ENCODE assay signal across 9 cellular contexts in genomic region chr11:65150513-65151271, GRCh38. TPM values are rescaled to one million over a fixed set of nuclear protein-coding genes. Genes with fewer than 3 reads are reported as not detected.
DNase-seq lines count a peak whose midpoint lies in the region; ATAC-seq and TF ChIP-seq lines count a peak whose summit lies in the region.
"Had no signal": no experiment of that assay in that cellular context is flagged by ENCODE, and none has a peak within 500 bp of the region (broad histone marks: within the 10 kb centered on the region; RNA-seq: fewer than 3 reads in every experiment).

No MANE protein-coding gene starts in this region.

- H3K4me1 ChIP-seq in DND-41 (ENCODE audit: insufficient read depth, low read length) (no peaks in the 10 kb centered on the region), mesendoderm (ENCODE audit: control insufficient read depth, low read depth, low read length) (no peaks in the 10 kb centered on the region), thyroid gland (peaks cover 8 to 12% of the 10 kb centered on the region in 2 donors)

- H2AK5ac ChIP-seq in mesendoderm (ENCODE audit: low read length), result no peak overlapping the region

- H3K56ac ChIP-seq in mesendoderm (ENCODE audit: low read length), result peak overlapping the region; percentile 34

- H2BK15ac ChIP-seq in mesendoderm (replicated peaks; ENCODE audit: low read depth), result no peak overlapping the region

- H3K9me3 ChIP-seq in DND-41 (ENCODE audit: insufficient read depth, low read length, severe bottlenecking) (peaks cover 7% of the 10 kb centered on the region), thyroid gland (no peaks in the 10 kb centered on the region)

- no peaks in the 10 kb centered on the region for H4K20me1 ChIP-seq in DND-41 (ENCODE audit: insufficient read depth, low read length)

- no peaks in the 10 kb centered on the region for H3K79me1 ChIP-seq in mesendoderm (ENCODE audit: low read length)

- H3K36me3 ChIP-seq in DND-41 (ENCODE audit: insufficient read depth, low read length) (no peaks in the 10 kb centered on the region), mesendoderm (ENCODE audit: control insufficient read depth, insufficient read depth, low read length) (no peaks in the 10 kb centered on the region), thyroid gland (no peaks in the 10 kb centered on the region)

- no peak overlapping the region for H2AFZ ChIP-seq in DND-41 (ENCODE audit: low read depth, low read length)

- no peak for DNase-seq in DND-41
- peak; percentile 65 for DNase-seq in SHP77 treated with DMSO at 0.1 percent for 48 hours (lab: John Stamatoyannopoulos, UW)
- peak; percentile 80 for DNase-seq in dermis blood vessel endothelial cell
- DNase-seq in mesendoderm, result peak; percentile 41
- DNase-seq in thyroid gland, result peak; percentile 97 to 98
- no peak for DNase-seq in NCI-H1930 (lab: John Stamatoyannopoulos, UW)

- no peak overlapping the region for H3K23ac ChIP-seq in mesendoderm (ENCODE audit: low read length)

- no peak overlapping the region for H3K27ac ChIP-seq in DND-41 (ENCODE audit: low read length)
- no peak overlapping the region for H3K27ac ChIP-seq in mesendoderm (ENCODE audit: low read depth, low read length)
- peak overlapping the region; percentile 61 to 82 (median 73) for H3K27ac ChIP-seq in thyroid gland

- H3K27me3 ChIP-seq in DND-41 (ENCODE audit: insufficient read depth, low read length, poor library complexity) (peaks cover 3% of the 10 kb centered on the region), mesendoderm (ENCODE audit: insufficient read depth, low read length, poor library complexity) (no peaks in the 10 kb centered on the region), thyroid gland (no peaks in the 10 kb centered on the region)

- peak in 1 of 2 donors; percentile 40 for TF ChIP-seq POLR2A in thyroid gland (IDR thresholded peaks at IDR 0.05)

- intact Hi-C loops in thyroid gland (cut with DNase I), result no loop called here

- H3K79me2 ChIP-seq in DND-41 (ENCODE audit: insufficient read depth, low read length), result no peaks in the 10 kb centered on the region
- no peaks in the 10 kb centered on the region for H3K79me2 ChIP-seq in mesendoderm (ENCODE audit: control insufficient read depth, insufficient read depth, low read length)

- H3K4me3 ChIP-seq in DND-41 (ENCODE audit: low read depth in 1 of 2, low read length in 2 of 2) (no peak overlapping the region), mesendoderm (ENCODE audit: low read length) (no peak overlapping the region), thyroid gland (replicated peaks in 1 of 3) (no peak overlapping the region)

- WGBS in mesendoderm (ENCODE audit: extremely low coverage, insufficient coverage, low lambda C conversion rate), result no CpG with 5 or more reads among the region's 12 CpGs
- 12 to 20% methylated on average over 11 to 12 of the region's 12 CpGs for WGBS in thyroid gland, 2 donors

- no peak overlapping the region for H2BK120ac ChIP-seq in mesendoderm (ENCODE audit: low read depth, low read length)

- no peak for TF ChIP-seq CTCF in DND-41 (IDR thresholded peaks at IDR 0.05; ENCODE audit: borderline replicate concordance, extremely low read depth, low read length, poor library complexity, severe bottlenecking)
- peak in 1 of 6 experiments; percentile 8 for TF ChIP-seq CTCF in thyroid gland (IDR thresholded peaks at IDR 0.05)

- ATAC-seq in DND-41 (ENCODE audit: insufficient read depth, low read depth) (0 out of 3 replicates have a peak, but pooled peaks have one; percentile 14), HG03108 (IDR thresholded peaks at IDR 0.05; ENCODE audit: unreplicated experiment) (peak; percentile 53), GM21619 (IDR thresholded peaks at IDR 0.05; ENCODE audit: unreplicated experiment) (no peak)

- H3K9ac ChIP-seq in DND-41 (ENCODE audit: low read depth, low read length), result no peak overlapping the region
- no peak overlapping the region for H3K9ac ChIP-seq in mesendoderm (ENCODE audit: low read length)

- H4K5ac ChIP-seq in mesendoderm (ENCODE audit: low read length), result no peak overlapping the region

- no peak overlapping the region for H3K4ac ChIP-seq in mesendoderm (ENCODE audit: low read depth, low read length)

- no peak overlapping the region for H3K18ac ChIP-seq in mesendoderm (ENCODE audit: low read length)

- no peak overlapping the region for H3K4me2 ChIP-seq in DND-41 (ENCODE audit: insufficient read depth, low read length)
- no peak overlapping the region for H3K4me2 ChIP-seq in mesendoderm (ENCODE audit: low read length)

- H4K8ac ChIP-seq in mesendoderm (ENCODE audit: low read depth, low read length), result no peak overlapping the region

- no peak overlapping the region for H2BK5ac ChIP-seq in mesendoderm (ENCODE audit: low read length)

RNA-seq across cellular contexts. Expression of gene SYVN1, which starts 16.4 kb away (rescaled TPM):
- 19.2 and 28.2 TPM in 2 replicates for total RNA-seq in dermis blood vessel endothelial cell
- 19.5 TPM for polyA plus RNA-seq in mesendoderm (2013, experiment 1 of 2)
- polyA plus RNA-seq in mesendoderm (2013, experiment 2 of 2), result 19.2 TPM
- total RNA-seq in thyroid gland, result 100 to 1,000 TPM in 1 of 4 donors, 10 to 100 TPM in 3; 28.8 to 103 (median 69.7) TPM

RNA-seq across cellular contexts. Expression of gene SPDYC, which starts 19.3 kb away (rescaled TPM):
- total RNA-seq in dermis blood vessel endothelial cell (not detected in 2 replicates), thyroid gland (not detected)
- polyA plus RNA-seq in mesendoderm (2013, experiment 1 of 2), result 0.07 TPM
- polyA plus RNA-seq in mesendoderm (2013, experiment 2 of 2), result 0.10 TPM
- total RNA-seq: T-helper 2 cell treated with Interferon-gamma antibody and Interleukin-4, amounts not matched to agents 100 ng/mL and 5 ng/mL, for 36 hours had no signal

RNA-seq across cellular contexts. Expression of gene MRPL49, which starts 28.6 kb away (rescaled TPM):
- 51.8 and 59.2 TPM in 2 replicates for total RNA-seq in dermis blood vessel endothelial cell
- 45.4 TPM for polyA plus RNA-seq in mesendoderm (2013, experiment 1 of 2)
- polyA plus RNA-seq in mesendoderm (2013, experiment 2 of 2), result 44.1 TPM
- total RNA-seq in thyroid gland, result 100 to 1,000 TPM in 2 of 4 donors, 10 to 100 TPM in 2; 70.9 to 112 (median 91.6) TPM

RNA-seq across cellular contexts. Expression of gene FAU, which starts 28.8 kb away (rescaled TPM):
- total RNA-seq in dermis blood vessel endothelial cell (180 and 316 TPM in 2 replicates), thyroid gland (1,000 to 10,000 TPM in 1 of 4 donors, 100 to 1,000 TPM in 3; 524 to 2,189 (median 600) TPM)
- polyA plus RNA-seq in mesendoderm (2013, experiment 1 of 2), result 1,392 TPM
- 1,437 TPM for polyA plus RNA-seq in mesendoderm (2013, experiment 2 of 2)

RNA-seq across cellular contexts. Expression of gene CAPN1, which starts 31.0 kb away (rescaled TPM):
- 97.2 and 207 TPM in 2 replicates for total RNA-seq in dermis blood vessel endothelial cell
- polyA plus RNA-seq in mesendoderm (2013, experiment 1 of 2), result 90.4 TPM
- 93.1 TPM for polyA plus RNA-seq in mesendoderm (2013, experiment 2 of 2)
- 100 to 1,000 TPM; 265 to 519 (median 340) TPM for total RNA-seq in thyroid gland

Comparison
In these comparisons a context has a peak if more than half of its experiments do, and no peak if none do; other contexts are left out.
1. DNase-seq: peak in SHP77 treated with DMSO at 0.1 percent for 48 hours (single experiment), dermis blood vessel endothelial cell (single experiment), mesendoderm (single experiment) and thyroid gland (2 of 2); none in DND-41 (single experiment) and NCI-H1930 (0 of 2).
2. H3K27ac ChIP-seq: peak in thyroid gland (3 of 3); none in DND-41 (single experiment) and mesendoderm (single experiment).